Comparison of ENCODE assay signal across 9 cellular contexts in the genomic region with DNA sequence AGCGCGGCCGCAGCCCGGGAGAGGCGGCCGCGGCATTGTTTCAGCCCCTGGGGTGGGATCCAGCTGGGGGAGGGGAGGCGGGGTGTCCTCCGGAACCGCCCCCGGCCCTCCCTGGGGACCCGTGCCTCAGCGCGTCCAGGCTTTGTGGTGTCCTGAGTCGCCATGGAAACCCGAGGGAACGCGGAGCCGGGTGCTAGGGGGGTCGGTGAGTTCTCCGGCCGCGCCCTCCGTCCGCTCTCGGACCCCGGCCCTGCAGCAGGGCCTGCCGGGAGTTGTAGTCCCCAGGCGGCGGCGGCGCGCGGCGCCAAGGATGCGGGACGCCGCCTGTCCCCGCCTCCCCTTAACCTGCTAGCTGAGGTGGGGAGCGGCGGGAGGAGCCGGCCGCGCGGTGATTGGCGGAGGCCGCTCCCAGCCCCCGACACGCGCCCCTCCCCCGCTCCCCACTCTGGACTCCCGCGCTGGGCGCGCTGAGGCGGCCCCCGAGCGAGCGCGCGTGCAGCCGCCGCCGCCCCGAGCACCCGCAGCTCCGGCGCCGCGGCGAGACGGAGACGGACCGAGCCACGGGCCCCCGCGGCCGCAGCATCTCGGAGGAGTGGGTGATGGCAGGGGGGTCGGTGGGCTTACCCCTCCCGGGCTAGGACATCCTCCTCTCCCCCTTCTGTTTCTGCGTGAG. TPM values are rescaled to one million over a fixed set of nuclear protein-coding genes. Genes with fewer than 3 reads are reported as not detected.
A peak's percentile ranks its signal among the peaks of the same experiment; 100 is the strongest.
DNase-seq lines count a peak whose midpoint lies in the region; ATAC-seq, FAIRE-seq and TF ChIP-seq lines count a peak whose summit lies in the region.
"Had no signal": no experiment of that assay in that cellular context is flagged by ENCODE, and none has a peak within 500 bp of the region (broad histone marks: within the 10 kb centered on the region; RNA-seq: fewer than 3 reads in every experiment).

A gene with protein sequence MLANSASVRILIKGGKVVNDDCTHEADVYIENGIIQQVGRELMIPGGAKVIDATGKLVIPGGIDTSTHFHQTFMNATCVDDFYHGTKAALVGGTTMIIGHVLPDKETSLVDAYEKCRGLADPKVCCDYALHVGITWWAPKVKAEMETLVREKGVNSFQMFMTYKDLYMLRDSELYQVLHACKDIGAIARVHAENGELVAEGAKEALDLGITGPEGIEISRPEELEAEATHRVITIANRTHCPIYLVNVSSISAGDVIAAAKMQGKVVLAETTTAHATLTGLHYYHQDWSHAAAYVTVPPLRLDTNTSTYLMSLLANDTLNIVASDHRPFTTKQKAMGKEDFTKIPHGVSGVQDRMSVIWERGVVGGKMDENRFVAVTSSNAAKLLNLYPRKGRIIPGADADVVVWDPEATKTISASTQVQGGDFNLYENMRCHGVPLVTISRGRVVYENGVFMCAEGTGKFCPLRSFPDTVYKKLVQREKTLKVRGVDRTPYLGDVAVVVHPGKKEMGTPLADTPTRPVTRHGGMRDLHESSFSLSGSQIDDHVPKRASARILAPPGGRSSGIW (plus strand): TSS at position 470 of the 673 bp plus-strand sequence. CDS start 50,368 bp downstream, outside the sequence.

- POLR2A ChIA-PET in GM12878 (lab: Charles Lee): no interaction called here

- TF ChIP-seq POLR2A in GM12878 (IDR thresholded peaks at IDR 0.05; ENCODE audit: low read depth, low read length): no peak
- TF ChIP-seq POLR2A in vagina (IDR thresholded peaks at IDR 0.05): no peak

- RAD21 ChIA-PET in GM12878 (lab: Charles Lee; ENCODE audit: unreplicated experiment): interaction anchor here (2.0 to 3.3 kb wide), 2 partner anchors 75 to 94 kb away, joined by 28 to 40 read pairs; no protein-coding TSS in a partner anchor

- BruUV-seq in GM12878 (replicated peaks; lab: Mats Ljungman, UMichigan): no TSS peak

- TF ChIP-seq CTCF in GM12878 (IDR thresholded peaks at IDR 0.05 in 2 of 3, conservative IDR thresholded peaks at IDR 0.05 in 1 of 3; ENCODE audit: control insufficient read depth in 2 of 3, extremely low read depth in 1 of 3, insufficient read depth in 1 of 3, low read depth in 3 of 3, low read length in 3 of 3) (no peak), vagina (IDR thresholded peaks at IDR 0.05) (no peak)

- H3K9ac ChIP-seq in GM12878 (ENCODE audit: control insufficient read depth, insufficient read depth, low read length): no peak within 1 kb of the TSS

- FAIRE-seq in GM12878 (lab: Jason Lieb, UNC): no peak

- CTCF ChIA-PET in GM12878 (lab: Yijun Ruan, JAX): interaction anchor here (1.8 to 4.2 kb wide), 5 partner anchors 75 to 432 kb away, joined by 4 to 62 read pairs (median 16); no protein-coding TSS in a partner anchor

- H3K27me3 ChIP-seq in GM12878 (replicated peaks in 1 of 2; ENCODE audit: control insufficient read depth in 2 of 2, insufficient read depth in 2 of 2, low read length in 1 of 2) (peaks cover 18 to 27% of the 10 kb centered on the region in 2 experiments), vagina (peaks cover 22% of the 10 kb centered on the region)

- 4% methylated on average over 25 of the region's 82 CpGs for WGBS in GM12878 (ENCODE audit: insufficient coverage, insufficient replicate concordance, low lambda C conversion rate, missing lambda C conversion rate)

- H3K36me3 ChIP-seq in GM12878 (ENCODE audit: control insufficient read depth in 2 of 2, insufficient read depth in 2 of 2, low read length in 1 of 2): no peaks in the 10 kb centered on the region
- no peaks in the 10 kb centered on the region for H3K36me3 ChIP-seq in vagina

- H3K4me3 ChIP-seq in GM12878 (no peak within 1 kb of the TSS), vagina (peak within 1 kb of the TSS; percentile 30 to 55)

- no peaks in the 10 kb centered on the region for H3K4me1 ChIP-seq in GM12878 (ENCODE audit: control insufficient read depth, insufficient read depth, low read length)
- H3K4me1 ChIP-seq in vagina: peaks cover 38% of the 10 kb centered on the region

- H3K27ac ChIP-seq in GM12878 (ENCODE audit: control insufficient read depth, insufficient read depth) (no peak within 1 kb of the TSS), vagina (no peak within 1 kb of the TSS)

- H3K9me3 ChIP-seq in GM12878 (replicated peaks; ENCODE audit: control insufficient read depth, insufficient read depth, low read length) (no peaks in the 10 kb centered on the region), vagina (no peaks in the 10 kb centered on the region)

- TF ChIP-seq EP300 in GM12878 (IDR thresholded peaks at IDR 0.05; ENCODE audit: borderline replicate concordance in 1 of 2, control insufficient read depth in 1 of 2, low read depth in 2 of 2, low read length in 2 of 2): no peak

- no peak within 1 kb of the TSS; the same call in 1 of the 2 replicates for H2AFZ ChIP-seq in GM12878 (ENCODE audit: control insufficient read depth, low read depth, low read length)

- SMC1A ChIA-PET in GM12878 (lab: Charles Lee; ENCODE audit: uncharacterized antibody, unreplicated experiment): interaction anchor here (2.1 to 2.4 kb wide), 3 partner anchors 16 to 96 kb away, joined by 12 to 15 read pairs (median 14); no protein-coding TSS in a partner anchor

- in situ Hi-C loops in GM12878 (cut with MboI): no loop called here

- intact Hi-C loops in GM12878 (cut with micrococcal nuclease; ENCODE audit: unreplicated experiment) (loop anchor here (10.0 kb wide), 1 partner anchor 167 kb away; no protein-coding TSS in a partner anchor), vagina (cut with DNase I) (loop anchor here (5.0 kb wide), 1 partner anchor 95 kb away; no protein-coding TSS in a partner anchor)

- H3K4me2 ChIP-seq in GM12878 (ENCODE audit: control insufficient read depth, insufficient read depth): no peak within 1 kb of the TSS

- DNase-seq in activated naive CD4-positive, alpha-beta T cell treated with Interleukin-2 at 50 U/mL for 16 hours: peak; percentile 5
- DNase-seq in activated naive CD4-positive, alpha-beta T cell (lab: John Stamatoyannopoulos, UW): no peak
- DNase-seq in NCI-H526 (lab: John Stamatoyannopoulos, UW) (peak; percentile 60 to 96), GM12878 (ENCODE audit: low read depth, low spot score) (no peak), middle frontal gyrus (ENCODE audit: extremely low spot score, low spot score) (peak; percentile 66), vagina (ENCODE audit: extremely low spot score in 2 of 2) (no peak), GDM1 (lab: John Stamatoyannopoulos, UW) (no peak)

- ATAC-seq in GM12878: no peak; the same call in 2 of the 3 replicates
- ATAC-seq in GM19463 (IDR thresholded peaks at IDR 0.05; ENCODE audit: unreplicated experiment): no peak

- H4K20me1 ChIP-seq in GM12878 (ENCODE audit: control insufficient read depth, insufficient read depth): no peaks in the 10 kb centered on the region

- no peak for TF ChIP-seq RAD21 in GM12878 (IDR thresholded peaks at IDR 0.05; ENCODE audit: insufficient read depth, low read depth, low read length)

- no peaks in the 10 kb centered on the region for H3K79me2 ChIP-seq in GM12878 (ENCODE audit: control insufficient read depth, insufficient read depth, low read length)

TF ChIP-seq in GM12878, 131 proteins besides CTCF, POLR2A, EP300 and RAD21:
- TF ChIP-seq SUZ12 (IDR thresholded peaks at IDR 0.05; ENCODE audit: unreplicated experiment) (peak; percentile 93), NR2C2 (IDR thresholded peaks at IDR 0.05; ENCODE audit: borderline replicate concordance, control insufficient read depth, insufficient read length, low read depth) (no peak), SIX5 (IDR thresholded peaks at IDR 0.05; ENCODE audit: low read depth, low read length, severe bottlenecking) (peak; percentile 21)

RNA-seq across cellular contexts. Expression of the gene that starts here (rescaled TPM):
- not detected in 2 replicates for total RNA-seq in GM12878 (2013; cell fraction: nucleolus; rRNA removed)
- not detected in 2 replicates for total RNA-seq in GM12878 (2014; rRNA removed)
- total RNA-seq in GM12878 (2014; rRNA removed; fragmentation: Illumina TruSeq; extraction: Trizol): not detected in 2 replicates
- not detected in 2 replicates for total RNA-seq in GM12878 (2021)
- polyA plus RNA-seq in GM12878 (2011; ENCODE audit: low read depth): not detected
- not detected in 2 replicates for polyA plus RNA-seq in GM12878 (2011; rRNA removed)
- polyA plus RNA-seq in GM12878 (2011; cell fraction: cytosol; rRNA removed): 0.03 TPM in 1 of 2 replicates, not detected in the other
- polyA plus RNA-seq in GM12878 (2011; cell fraction: nucleus; rRNA removed): not detected in 2 replicates
- polyA plus RNA-seq in GM12878 (2012): not detected in 2 replicates
- polyA plus RNA-seq in GM12878 (2014; fragmentation: Illumina TruSeq; extraction: Trizol): not detected in 2 replicates
- polyA plus RNA-seq in GM12878 (2014; fragmentation: Nextera tagmentation; extraction: Ambion mirVana): not detected
- polyA plus RNA-seq in GM12878 (2014; rRNA removed): not detected in 2 replicates
- polyA plus RNA-seq in GM12878 (2016; fragmentation: Nextera tagmentation; extraction: Ambion mirVana): not detected
- polyA minus RNA-seq in GM12878 (2011; rRNA and poly(A)+ RNA removed): 0.37 TPM in 1 of 2 replicates, not detected in the other
- not detected in 2 replicates for polyA minus RNA-seq in GM12878 (2011; cell fraction: cytosol; rRNA and poly(A)+ RNA removed)
- not detected in 2 replicates for polyA minus RNA-seq in GM12878 (2011; cell fraction: nucleus; rRNA and poly(A)+ RNA removed)
- total RNA-seq in vagina: 0.74 TPM
- polyA plus RNA-seq: BJ had no signal

Comparison
In these comparisons a context has a peak if more than half of its experiments do, and no peak if none do; other contexts are left out.
1. DNase-seq: peak in activated naive CD4-positive, alpha-beta T cell treated with Interleukin-2 at 50 U/mL for 16 hours (single experiment), NCI-H526 (2 of 2) and middle frontal gyrus (single experiment); none in activated naive CD4-positive, alpha-beta T cell (0 of 4), GM12878 (single experiment), vagina (0 of 2) and GDM1 (single experiment).